In the genomic region with DNA sequence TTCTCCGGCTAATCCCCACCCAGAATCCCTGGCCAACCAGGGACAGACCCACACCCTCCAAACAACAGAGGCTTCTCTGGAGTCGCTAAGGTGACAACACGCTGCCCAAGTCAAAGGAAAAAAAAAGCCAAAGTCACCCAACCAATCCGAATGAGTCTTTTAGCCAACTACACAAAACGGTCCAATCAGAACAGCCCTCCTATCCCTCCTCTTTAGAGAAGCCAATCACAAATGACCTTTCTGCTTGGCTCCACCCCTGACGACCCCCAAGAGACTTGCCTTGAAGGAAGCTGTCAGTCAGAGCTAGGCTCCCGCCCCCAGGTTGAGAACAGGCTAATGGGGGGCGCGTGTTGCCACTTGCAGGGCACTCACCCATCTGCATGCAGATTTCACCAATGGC, we compare ENCODE assay signal across 1 cellular context.
TF ChIP-seq lines count a peak whose summit lies in the region.

No MANE protein-coding gene starts in this region.

TF ChIP-seq in GM12878, 131 proteins besides CTCF, POLR2A, EP300 and RAD21:
- TF ChIP-seq, protein P1, sequence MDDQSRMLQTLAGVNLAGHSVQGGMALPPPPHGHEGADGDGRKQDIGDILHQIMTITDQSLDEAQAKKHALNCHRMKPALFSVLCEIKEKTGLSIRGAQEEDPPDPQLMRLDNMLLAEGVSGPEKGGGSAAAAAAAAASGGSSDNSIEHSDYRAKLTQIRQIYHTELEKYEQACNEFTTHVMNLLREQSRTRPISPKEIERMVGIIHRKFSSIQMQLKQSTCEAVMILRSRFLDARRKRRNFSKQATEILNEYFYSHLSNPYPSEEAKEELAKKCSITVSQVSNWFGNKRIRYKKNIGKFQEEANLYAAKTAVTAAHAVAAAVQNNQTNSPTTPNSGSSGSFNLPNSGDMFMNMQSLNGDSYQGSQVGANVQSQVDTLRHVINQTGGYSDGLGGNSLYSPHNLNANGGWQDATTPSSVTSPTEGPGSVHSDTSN (IDR thresholded peaks at IDR 0.05; ENCODE audit: insufficient replicate concordance, low read depth, low read length): peak; percentile 60
- TF ChIP-seq EED (IDR thresholded peaks at IDR 0.05; ENCODE audit: low read depth) (no peak), SP1 (IDR thresholded peaks at IDR 0.05; ENCODE audit: low read depth, low read length) (peak; percentile 68)
- TF ChIP-seq, protein P2, sequence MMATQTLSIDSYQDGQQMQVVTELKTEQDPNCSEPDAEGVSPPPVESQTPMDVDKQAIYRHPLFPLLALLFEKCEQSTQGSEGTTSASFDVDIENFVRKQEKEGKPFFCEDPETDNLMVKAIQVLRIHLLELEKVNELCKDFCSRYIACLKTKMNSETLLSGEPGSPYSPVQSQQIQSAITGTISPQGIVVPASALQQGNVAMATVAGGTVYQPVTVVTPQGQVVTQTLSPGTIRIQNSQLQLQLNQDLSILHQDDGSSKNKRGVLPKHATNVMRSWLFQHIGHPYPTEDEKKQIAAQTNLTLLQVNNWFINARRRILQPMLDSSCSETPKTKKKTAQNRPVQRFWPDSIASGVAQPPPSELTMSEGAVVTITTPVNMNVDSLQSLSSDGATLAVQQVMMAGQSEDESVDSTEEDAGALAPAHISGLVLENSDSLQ (IDR thresholded peaks at IDR 0.05): peak; percentile 86
